8 cellular contexts compared by ENCODE assay signal in genomic region chrX:39688576-39689373, GRCh38.
DNase-seq lines count a peak whose midpoint lies in the region; ATAC-seq and TF ChIP-seq lines count a peak whose summit lies in the region.

No MANE protein-coding gene starts in this region.

- no peaks in the 10 kb centered on the region for H3K9me3 ChIP-seq in thoracic aorta

- peak; percentile 55 for ATAC-seq in thoracic aorta (ENCODE audit: insufficient number of reproducible peaks, low FRiP score, low read depth)
- ATAC-seq in GM21367 (IDR thresholded peaks at IDR 0.05; ENCODE audit: unreplicated experiment) = no peak

- TF ChIP-seq CTCF in LNCaP clone FGC (IDR thresholded peaks at IDR 0.05; ENCODE audit: control insufficient read depth, extremely low read depth, insufficient read depth) (no peak), epithelial cell of proximal tubule (conservative IDR thresholded peaks at IDR 0.05; ENCODE audit: low read depth, low read length) (no peak), thoracic aorta (IDR thresholded peaks at IDR 0.05) (no peak)

- H3K4me3 ChIP-seq in LNCaP clone FGC (ENCODE audit: low read depth, low read length) = peak overlapping the region; percentile 45
- peak overlapping the region; percentile 38 for H3K4me3 ChIP-seq in epithelial cell of proximal tubule (ENCODE audit: low read depth, low read length)
- H3K4me3 ChIP-seq in thoracic aorta = peak overlapping the region; percentile 71

- DNase-seq in COR-L47 (lab: John Stamatoyannopoulos, UW) = peak; percentile 31
- no peak for DNase-seq in LNCaP clone FGC (ENCODE audit: low read depth)
- peak; percentile 4 to 19 for DNase-seq in activated CD4-positive, alpha-beta T cell treated with anti-CD3 and anti-CD28 coated beads for 4 hours
- no peak for DNase-seq in epithelial cell of proximal tubule (ENCODE audit: low read depth)
- peak; percentile 16 for DNase-seq in middle frontal gyrus (ENCODE audit: extremely low spot score, low spot score)
- no peak for DNase-seq in thoracic aorta (ENCODE audit: low spot score)
- DNase-seq in SIG-M5 (lab: John Stamatoyannopoulos, UW) = no peak

- H3K4me1 ChIP-seq in thoracic aorta (ENCODE audit: control insufficient read depth in 1 of 2, low read depth in 2 of 2) = peaks cover 4 to 11% of the 10 kb centered on the region in 2 donors

- H3K27me3 ChIP-seq in thoracic aorta (replicated peaks; ENCODE audit: insufficient read depth) = no peaks in the 10 kb centered on the region

- peak overlapping the region in 1 of 2 donors; percentile 57 for H3K27ac ChIP-seq in thoracic aorta

- no peaks in the 10 kb centered on the region for H3K36me3 ChIP-seq in thoracic aorta

Comparison
In these comparisons a context has a peak if more than half of its experiments do, and no peak if none do; other contexts are left out.
1. DNase-seq: peak in COR-L47 (single experiment), activated CD4-positive, alpha-beta T cell treated with anti-CD3 and anti-CD28 coated beads for 4 hours (2 of 2) and middle frontal gyrus (single experiment); none in LNCaP clone FGC (single experiment), epithelial cell of proximal tubule (single experiment), thoracic aorta (single experiment) and SIG-M5 (single experiment).
2. Peak in every context shown above with its lines, with median percentiles within 50 percentile points of each other: H3K4me3 ChIP-seq.